Comparison of ENCODE assay signal across 18 cellular contexts in the genomic region with DNA sequence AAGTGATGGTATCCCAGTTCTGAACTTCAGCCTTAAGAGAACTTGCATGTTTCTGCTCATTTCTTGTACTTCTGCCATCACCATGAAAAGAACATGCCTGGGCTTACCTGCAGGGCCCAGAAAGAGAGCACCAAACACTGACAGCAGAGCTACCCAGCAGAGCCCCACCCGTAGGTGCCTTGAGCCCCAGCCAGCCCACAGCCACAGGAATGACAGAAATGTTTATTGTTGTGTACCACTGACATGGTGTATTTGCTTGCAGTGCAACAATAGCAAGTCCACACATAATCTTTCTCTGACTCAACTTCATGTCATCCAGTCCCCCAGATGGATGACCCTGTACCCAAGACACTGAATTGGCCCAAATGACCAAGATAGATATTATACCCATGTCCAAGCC.
DNase-seq lines count a peak whose midpoint lies in the region; ATAC-seq, FAIRE-seq and TF ChIP-seq lines count a peak whose summit lies in the region.
"Had no signal": no experiment of that assay in that cellular context is flagged by ENCODE, and none has a peak within 500 bp of the region (broad histone marks: within the 10 kb centered on the region; RNA-seq: fewer than 3 reads in every experiment).

No MANE protein-coding gene starts in this region.

- peaks cover 33% of the 10 kb centered on the region for H3K4me1 ChIP-seq in keratinocyte (ENCODE audit: control insufficient read depth, extremely low read depth, insufficient read depth, low read length)
- H3K4me1 ChIP-seq: adrenal gland, left lung, tibial nerve had no signal

- dilution Hi-C loops in keratinocyte (cut with MboI; ENCODE audit: extremely low pct_ligation_motif_present, low sequenced_read_pairs), result no loop called here

- no peaks in the 10 kb centered on the region for H3K27me3 Mint-ChIP-seq in activated T-helper 17 cell treated with anti-CD3 and anti-CD28 coated beads, Interleukin-2, amount 50 U/mL, for 72 hours
- H3K27me3 Mint-ChIP-seq: stimulated activated memory B cell treated with anti-CD40 and anti-IgM and Interleukin-4, amounts not matched to agents 10 μg/mL and 1 μg/mL and 100 μg/mL, for 72 hours had no signal

- FAIRE-seq in keratinocyte (lab: Jason Lieb, UNC), result peak; percentile 99
- FAIRE-seq: GM19239 had no signal

- peak; percentile 38 for DNase-seq in Daoy (ENCODE audit: low read depth)
- peak; percentile 25 for DNase-seq in LoVo (ENCODE audit: low spot score)
- DNase-seq in astrocyte of the spinal cord (ENCODE audit: low read depth, low spot score), result peak; percentile 63
- peak; percentile 99 for DNase-seq in keratinocyte (ENCODE audit: low read depth, low spot score)
- DNase-seq in SIG-M5 (lab: John Stamatoyannopoulos, UW), result no peak
- DNase-seq in activated naive CD4-positive, alpha-beta T cell treated with anti-CD3 and anti-CD28 coated beads, Interleukin-2, amount 50 U/mL, for 16 hours, result no peak
- DNase-seq: activated CD4-positive, alpha-beta T cell treated with anti-CD3 and anti-CD28 coated beads for 48 hours; adrenal gland; Kasumi-1; left lung; NCI-H1417 treated with DMSO at 0.1 percent for 48 hours; NCI-H2171 treated with DMSO at 0.1 percent for 48 hours; NCI-H82 had no signal

- H3K4me3 ChIP-seq in astrocyte of the spinal cord (ENCODE audit: low read depth, low read length) (no peak overlapping the region), keratinocyte (ENCODE audit: control insufficient read depth in 2 of 3, extremely low read depth in 1 of 3, insufficient read depth in 2 of 3, low read depth in 1 of 3, low read length in 3 of 3) (no peak overlapping the region)
- H3K4me3 ChIP-seq: adrenal gland, left lung, tibial nerve had no signal

- in situ Hi-C loops in astrocyte of the spinal cord (cut with HindIII; ENCODE audit: low sequenced_read_pairs), result no loop called here

- TF ChIP-seq CTCF in astrocyte of the spinal cord (IDR thresholded peaks at IDR 0.05; ENCODE audit: low read depth, low read length) (no peak), keratinocyte (optimal IDR thresholded peaks at IDR 0.05 in 1 of 3, IDR thresholded peaks at IDR 0.05 in 1 of 3, conservative IDR thresholded peaks at IDR 0.05 in 1 of 3; ENCODE audit: extremely low read depth in 1 of 3, insufficient read depth in 2 of 3, low read length in 3 of 3) (no peak)

- no peaks in the 10 kb centered on the region for H3K9me1 ChIP-seq in keratinocyte (ENCODE audit: control insufficient read depth, extremely low read depth, insufficient read depth, low read length)

- no peaks in the 10 kb centered on the region for H3K36me3 Mint-ChIP-seq in activated T-helper 17 cell treated with anti-CD3 and anti-CD28 coated beads, Interleukin-2, amount 50 U/mL, for 72 hours (ENCODE audit: low read depth)
- H3K36me3 Mint-ChIP-seq: stimulated activated memory B cell treated with anti-CD40 and anti-IgM and Interleukin-4, amounts not matched to agents 10 μg/mL and 1 μg/mL and 100 μg/mL, for 72 hours had no signal

- H3K4me2 ChIP-seq in keratinocyte (ENCODE audit: control insufficient read depth, extremely low read depth, insufficient read depth, low read depth, low read length), result peak overlapping the region; percentile 55

- H2AFZ ChIP-seq in keratinocyte (ENCODE audit: control insufficient read depth, low read length), result no peak overlapping the region

- no peaks in the 10 kb centered on the region for H4K20me1 ChIP-seq in keratinocyte (ENCODE audit: control insufficient read depth, extremely low read depth, insufficient read depth, low read length)

- no peaks in the 10 kb centered on the region for H3K36me3 ChIP-seq in keratinocyte (ENCODE audit: control insufficient read depth in 2 of 2, extremely low read depth in 1 of 2, insufficient read depth in 2 of 2, low read length in 2 of 2)
- H3K36me3 ChIP-seq: adrenal gland, left lung, tibial nerve had no signal

- no peaks in the 10 kb centered on the region for H3K4me1 Mint-ChIP-seq in activated T-helper 17 cell treated with anti-CD3 and anti-CD28 coated beads, Interleukin-2, amount 50 U/mL, for 72 hours
- H3K4me1 Mint-ChIP-seq: stimulated activated memory B cell treated with anti-CD40 and anti-IgM and Interleukin-4, amounts not matched to agents 10 μg/mL and 1 μg/mL and 100 μg/mL, for 72 hours had no signal

- H3K9ac ChIP-seq in keratinocyte (ENCODE audit: control insufficient read depth, extremely low read depth, insufficient read depth, low read length), result no peak overlapping the region

- no peak overlapping the region for H3K27ac Mint-ChIP-seq in activated T-helper 17 cell treated with anti-CD3 and anti-CD28 coated beads, Interleukin-2, amount 50 U/mL, for 72 hours
- H3K27ac Mint-ChIP-seq: stimulated activated memory B cell treated with anti-CD40 and anti-IgM and Interleukin-4, amounts not matched to agents 10 μg/mL and 1 μg/mL and 100 μg/mL, for 72 hours had no signal

- no peak overlapping the region for H3K4me3 Mint-ChIP-seq in activated T-helper 17 cell treated with anti-CD3 and anti-CD28 coated beads, Interleukin-2, amount 50 U/mL, for 72 hours
- H3K4me3 Mint-ChIP-seq: stimulated activated memory B cell treated with anti-CD40 and anti-IgM and Interleukin-4, amounts not matched to agents 10 μg/mL and 1 μg/mL and 100 μg/mL, for 72 hours had no signal

- peak overlapping the region; percentile 50 for H3K27ac ChIP-seq in keratinocyte (ENCODE audit: control insufficient read depth, insufficient read depth, low read length)
- H3K27ac ChIP-seq: adrenal gland, left lung, tibial nerve had no signal

- H3K9me3 Mint-ChIP-seq in activated T-helper 17 cell treated with anti-CD3 and anti-CD28 coated beads, Interleukin-2, amount 50 U/mL, for 72 hours, result no peaks in the 10 kb centered on the region

- no peak for ATAC-seq in activated T-helper 17 cell treated with anti-CD3 and anti-CD28 coated beads, Interleukin-2, amount 50 U/mL, for 72 hours (replicated peaks)
- no peak for ATAC-seq in HG03521 (IDR thresholded peaks at IDR 0.05; ENCODE audit: unreplicated experiment)
- ATAC-seq: left lung; stimulated activated memory B cell treated with anti-CD40 and anti-IgM and Interleukin-4, amounts not matched to agents 10 μg/mL and 1 μg/mL and 100 μg/mL, for 72 hours had no signal

- H3K9me3 ChIP-seq in keratinocyte (ENCODE audit: control insufficient read depth, low read depth, low read length), result no peaks in the 10 kb centered on the region
- H3K9me3 ChIP-seq: adrenal gland, left lung, tibial nerve had no signal

- H3K27me3 ChIP-seq in keratinocyte (ENCODE audit: control insufficient read depth, extremely low read depth, insufficient read depth, low read length), result no peaks in the 10 kb centered on the region
- H3K27me3 ChIP-seq: adrenal gland, tibial nerve had no signal

- H3K79me2 ChIP-seq in keratinocyte (ENCODE audit: control insufficient read depth, insufficient read depth, low read length), result no peaks in the 10 kb centered on the region

Comparison
In these comparisons a context has a peak if more than half of its experiments do, and no peak if none do; other contexts are left out.
1. DNase-seq: peak in Daoy (single experiment), LoVo (single experiment), astrocyte of the spinal cord (single experiment) and keratinocyte (single experiment); none in SIG-M5 (single experiment) and activated naive CD4-positive, alpha-beta T cell treated with anti-CD3 and anti-CD28 coated beads, Interleukin-2, amount 50 U/mL, for 16 hours (single experiment).